20 cellular contexts compared by ENCODE assay signal in the genomic region with DNA sequence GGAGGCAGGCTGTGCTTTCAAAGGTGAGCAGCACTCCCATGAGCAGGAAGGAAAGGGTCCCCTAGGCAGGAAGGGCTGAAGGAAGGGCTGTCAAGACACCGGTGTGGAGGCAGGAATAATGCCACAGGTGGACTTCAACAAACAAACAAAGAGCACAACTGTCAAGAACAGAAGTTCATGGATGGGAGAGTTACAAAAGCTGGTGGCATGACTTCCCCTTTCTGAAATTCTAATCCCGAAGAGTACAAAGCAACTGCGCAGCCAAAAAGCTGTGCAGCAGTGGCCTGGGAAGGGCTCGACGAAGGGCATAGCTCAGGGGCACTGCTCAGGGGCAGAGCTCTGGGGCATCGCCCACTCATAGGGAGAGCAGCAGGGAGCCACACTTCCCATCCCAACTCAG.
DNase-seq lines count a peak whose midpoint lies in the region; ATAC-seq and TF ChIP-seq lines count a peak whose summit lies in the region.
"Had no signal": no experiment of that assay in that cellular context is flagged by ENCODE, and none has a peak within 500 bp of the region (broad histone marks: within the 10 kb centered on the region; RNA-seq: fewer than 3 reads in every experiment).

No MANE protein-coding gene starts in this region.

- H3K27ac Mint-ChIP-seq in HFFc6 (peak overlapping the region; percentile 92), nephron progenitor cell (peak overlapping the region; percentile 93)
- peak overlapping the region; percentile 42 for H3K27ac Mint-ChIP-seq in activated CD4-positive, alpha-beta memory T cell treated with anti-CD3 and anti-CD28 coated beads for 36 hours

- H3K9me2 ChIP-seq in SK-N-SH: no peaks in the 10 kb centered on the region

- no peak for TF ChIP-seq RAD21 in SK-N-SH (IDR thresholded peaks at IDR 0.05; ENCODE audit: low read length)

- H3K36me3 Mint-ChIP-seq in HFFc6 (ENCODE audit: low read depth): peaks cover 41% of the 10 kb centered on the region
- peaks cover 31% of the 10 kb centered on the region for H3K36me3 Mint-ChIP-seq in activated CD4-positive, alpha-beta memory T cell treated with anti-CD3 and anti-CD28 coated beads for 36 hours
- peaks cover 29% of the 10 kb centered on the region for H3K36me3 Mint-ChIP-seq in nephron progenitor cell (ENCODE audit: low read depth)
- H3K36me3 Mint-ChIP-seq: CD4-positive, CD25-positive, alpha-beta regulatory T cell had no signal

- peaks cover 98% of the 10 kb centered on the region for H3K79me2 ChIP-seq in SK-N-SH (ENCODE audit: insufficient read depth)

- H3K4me1 Mint-ChIP-seq in HFFc6 (ENCODE audit: low read depth) (peaks cover 96% of the 10 kb centered on the region), nephron progenitor cell (peaks cover 37% of the 10 kb centered on the region)
- peaks cover 87% of the 10 kb centered on the region for H3K4me1 Mint-ChIP-seq in activated CD4-positive, alpha-beta memory T cell treated with anti-CD3 and anti-CD28 coated beads for 36 hours (ENCODE audit: low read depth)

- TF ChIP-seq CTCF in SK-N-SH (IDR thresholded peaks at IDR 0.05): no peak
- TF ChIP-seq CTCF in HFFc6 (IDR thresholded peaks at IDR 0.05): no peak
- no peak for TF ChIP-seq CTCF in nephron progenitor cell (IDR thresholded peaks at IDR 0.05)

- intact Hi-C loops in activated CD4-positive, alpha-beta memory T cell treated with anti-CD3 and anti-CD28 coated beads for 36 hours (cut with micrococcal nuclease): no loop called here

- H3K9me3 Mint-ChIP-seq in HFFc6 (no peaks in the 10 kb centered on the region), nephron progenitor cell (peaks cover 47% of the 10 kb centered on the region)
- H3K9me3 Mint-ChIP-seq in activated CD4-positive, alpha-beta memory T cell treated with anti-CD3 and anti-CD28 coated beads for 36 hours: no peaks in the 10 kb centered on the region

- H3K4me2 ChIP-seq in SK-N-SH: peak overlapping the region; percentile 67; the same call in 1 of the 2 replicates

- POLR2A ChIA-PET in SK-N-SH (lab: Yijun Ruan, JAX): no interaction called here
- POLR2A ChIA-PET in activated CD4-positive, alpha-beta memory T cell treated with anti-CD3 and anti-CD28 coated beads for 36 hours (lab: Charles Lee): no interaction called here

- DNase-seq in SK-N-SH: no peak
- no peak for DNase-seq in HFFc6
- no peak for DNase-seq in activated CD4-positive, alpha-beta memory T cell treated with anti-CD3 and anti-CD28 coated beads for 36 hours
- DNase-seq in nephron progenitor cell: no peak
- DNase-seq in GOT3 (lab: John Stamatoyannopoulos, UW): no peak
- DNase-seq: CD4-positive, CD25-positive, alpha-beta regulatory T cell; cerebellar nuclear complex; DMS79 treated with DMSO at 0.1 percent for 48 hours; effector CD8-positive, alpha-beta T cell; NCI-H1930; NCI-H446 treated with DMSO at 0.1 percent for 48 hours; psoas muscle; SIG-M5; T-helper 9 cell; thyroid gland had no signal

- H3K27me3 ChIP-seq in SK-N-SH (ENCODE audit: insufficient read depth): no peaks in the 10 kb centered on the region
- H3K27me3 ChIP-seq: thyroid gland had no signal

- WGBS in SK-N-SH (ENCODE audit: low lambda C conversion rate): 63% methylated on average over 6 of the region's 6 CpGs

- H3K36me3 ChIP-seq in SK-N-SH (replicated peaks in 1 of 2; ENCODE audit: control insufficient read depth in 1 of 2, insufficient read depth in 2 of 2, low read length in 1 of 2): no peaks in the 10 kb centered on the region
- H3K36me3 ChIP-seq: heart left ventricle, thyroid gland had no signal

- peak overlapping the region in 1 of 2 experiments; percentile 80; a peak in 3 of 4 replicates for H3K27ac ChIP-seq in SK-N-SH (ENCODE audit: low read depth in 2 of 2, low read length in 1 of 2)
- H3K27ac ChIP-seq: 22Rv1, heart left ventricle, psoas muscle, thyroid gland had no signal

- H3K4me3 ChIP-seq in SK-N-SH (ENCODE audit: low read depth in 2 of 2, low read length in 1 of 2): no peak overlapping the region
- H3K4me3 ChIP-seq: heart left ventricle, psoas muscle, thyroid gland had no signal

- peaks cover 5% of the 10 kb centered on the region for H3K27me3 Mint-ChIP-seq in HFFc6 (ENCODE audit: insufficient read depth)
- H3K27me3 Mint-ChIP-seq in activated CD4-positive, alpha-beta memory T cell treated with anti-CD3 and anti-CD28 coated beads for 36 hours: no peaks in the 10 kb centered on the region
- no peaks in the 10 kb centered on the region for H3K27me3 Mint-ChIP-seq in nephron progenitor cell (ENCODE audit: low read depth, poor library complexity)
- H3K27me3 Mint-ChIP-seq: CD4-positive, CD25-positive, alpha-beta regulatory T cell had no signal

- no peak for TF ChIP-seq EP300 in SK-N-SH (IDR thresholded peaks at IDR 0.05; ENCODE audit: borderline replicate concordance in 1 of 2, low read depth in 1 of 2, low read length in 1 of 2)

- no peaks in the 10 kb centered on the region for H4K20me1 ChIP-seq in SK-N-SH (ENCODE audit: insufficient read depth)

- H3K9ac ChIP-seq in SK-N-SH: no peak overlapping the region

- H3K9me3 ChIP-seq in SK-N-SH: no peaks in the 10 kb centered on the region
- H3K9me3 ChIP-seq: heart left ventricle, psoas muscle, thyroid gland had no signal

- H3K4me3 Mint-ChIP-seq in HFFc6 (no peak overlapping the region), nephron progenitor cell (no peak overlapping the region)
- H3K4me3 Mint-ChIP-seq in activated CD4-positive, alpha-beta memory T cell treated with anti-CD3 and anti-CD28 coated beads for 36 hours: no peak overlapping the region

- peaks cover 31% of the 10 kb centered on the region for H3F3A ChIP-seq in SK-N-SH (replicated peaks; ENCODE audit: insufficient read depth)

- H3K4me1 ChIP-seq in SK-N-SH (ENCODE audit: control insufficient read depth in 1 of 2, insufficient read depth in 2 of 2, low read depth in 1 of 2, low read length in 1 of 2): peaks cover 0 to 49% of the 10 kb centered on the region in 2 experiments; a peak in 3 of 4 replicates
- H3K4me1 ChIP-seq: psoas muscle, thyroid gland had no signal

- no peak for ATAC-seq in SK-N-SH treated with all-trans-retinoic acid at 6 μM for 48 hours
- no peak for ATAC-seq in GM18498 (IDR thresholded peaks at IDR 0.05; ENCODE audit: unreplicated experiment)
- ATAC-seq in GM18519 (IDR thresholded peaks at IDR 0.05; ENCODE audit: low FRiP score, unreplicated experiment): no peak
- ATAC-seq: heart left ventricle, psoas muscle had no signal

- no peak overlapping the region for H2AFZ ChIP-seq in SK-N-SH (ENCODE audit: low read depth)

- CTCF ChIA-PET in SK-N-SH (lab: Yijun Ruan, JAX): interaction anchor here (0.5 kb wide), 2 partner anchors 66 to 108 kb away, joined by 3 read pairs; no protein-coding TSS in a partner anchor
- CTCF ChIA-PET in activated CD4-positive, alpha-beta memory T cell treated with anti-CD3 and anti-CD28 coated beads for 36 hours (lab: Charles Lee): no interaction called here

TF ChIP-seq in SK-N-SH, 30 proteins besides CTCF, POLR2A, EP300 and RAD21 (continues in another document):
- TF ChIP-seq MXI1 (IDR thresholded peaks at IDR 0.05; ENCODE audit: low read depth, low read length) (no peak), TEAD4 (IDR thresholded peaks at IDR 0.05; ENCODE audit: borderline replicate concordance, insufficient read depth) (no peak), NFIC (IDR thresholded peaks at IDR 0.05; ENCODE audit: borderline replicate concordance) (no peak), RCOR1 (IDR thresholded peaks at IDR 0.05; ENCODE audit: low read length) (no peak), FOXM1 (IDR thresholded peaks at IDR 0.05; ENCODE audit: low read depth) (no peak), POLR2AphosphoS5 (IDR thresholded peaks at IDR 0.05; ENCODE audit: low read depth, low read length) (no peak), FOXJ3 (CRISPR knock-in tag; IDR thresholded peaks at IDR 0.05) (no peak), GATA2 (CRISPR knock-in tag; IDR thresholded peaks at IDR 0.05) (no peak), YY1 (IDR thresholded peaks at IDR 0.05; ENCODE audit: low read depth) (no peak), ELF1 (IDR thresholded peaks at IDR 0.05) (no peak)
- TF ChIP-seq, protein P1, sequence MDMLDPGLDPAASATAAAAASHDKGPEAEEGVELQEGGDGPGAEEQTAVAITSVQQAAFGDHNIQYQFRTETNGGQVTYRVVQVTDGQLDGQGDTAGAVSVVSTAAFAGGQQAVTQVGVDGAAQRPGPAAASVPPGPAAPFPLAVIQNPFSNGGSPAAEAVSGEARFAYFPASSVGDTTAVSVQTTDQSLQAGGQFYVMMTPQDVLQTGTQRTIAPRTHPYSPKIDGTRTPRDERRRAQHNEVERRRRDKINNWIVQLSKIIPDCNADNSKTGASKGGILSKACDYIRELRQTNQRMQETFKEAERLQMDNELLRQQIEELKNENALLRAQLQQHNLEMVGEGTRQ (IDR thresholded peaks at IDR 0.05; ENCODE audit: borderline replicate concordance, low read depth, low read length): no peak

TF ChIP-seq in SK-N-SH treated with all-trans-retinoic acid at 6 μM for 48 hours, 23 proteins besides CTCF, POLR2A, EP300 and RAD21 (continues in another document):
- TF ChIP-seq, protein P2, sequence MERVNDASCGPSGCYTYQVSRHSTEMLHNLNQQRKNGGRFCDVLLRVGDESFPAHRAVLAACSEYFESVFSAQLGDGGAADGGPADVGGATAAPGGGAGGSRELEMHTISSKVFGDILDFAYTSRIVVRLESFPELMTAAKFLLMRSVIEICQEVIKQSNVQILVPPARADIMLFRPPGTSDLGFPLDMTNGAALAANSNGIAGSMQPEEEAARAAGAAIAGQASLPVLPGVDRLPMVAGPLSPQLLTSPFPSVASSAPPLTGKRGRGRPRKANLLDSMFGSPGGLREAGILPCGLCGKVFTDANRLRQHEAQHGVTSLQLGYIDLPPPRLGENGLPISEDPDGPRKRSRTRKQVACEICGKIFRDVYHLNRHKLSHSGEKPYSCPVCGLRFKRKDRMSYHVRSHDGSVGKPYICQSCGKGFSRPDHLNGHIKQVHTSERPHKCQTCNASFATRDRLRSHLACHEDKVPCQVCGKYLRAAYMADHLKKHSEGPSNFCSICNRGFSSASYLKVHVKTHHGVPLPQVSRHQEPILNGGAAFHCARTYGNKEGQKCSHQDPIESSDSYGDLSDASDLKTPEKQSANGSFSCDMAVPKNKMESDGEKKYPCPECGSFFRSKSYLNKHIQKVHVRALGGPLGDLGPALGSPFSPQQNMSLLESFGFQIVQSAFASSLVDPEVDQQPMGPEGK (CRISPR knock-in tag; IDR thresholded peaks at IDR 0.05; ENCODE audit: borderline replicate concordance): no peak
- TF ChIP-seq ZNF565 (CRISPR knock-in tag; conservative IDR thresholded peaks at IDR 0.05; ENCODE audit: low read depth) (no peak), ARNTL (CRISPR knock-in tag; IDR thresholded peaks at IDR 0.05; ENCODE audit: borderline replicate concordance, low read depth) (no peak)

Comparison
In these comparisons a context has a peak if more than half of its experiments do, and no peak if none do; other contexts are left out.
1. H3K27ac Mint-ChIP-seq: peak in every context shown above with its lines; median percentile 93 in nephron progenitor cell; 92 in HFFc6; 42 in activated CD4-positive, alpha-beta memory T cell treated with anti-CD3 and anti-CD28 coated beads for 36 hours.